8 cellular contexts compared by ENCODE assay signal in genomic region chr3:101813817-101814440, GRCh38. TPM values are rescaled to one million over a fixed set of nuclear protein-coding genes. Genes with fewer than 3 reads are reported as not detected.
DNase-seq lines count a peak whose midpoint lies in the region; ATAC-seq, FAIRE-seq and TF ChIP-seq lines count a peak whose summit lies in the region.

No MANE protein-coding gene starts in this region.

- FAIRE-seq in H54 (lab: Jason Lieb, UNC), result peak; percentile 27

- WGBS in mesendoderm (ENCODE audit: extremely low coverage, insufficient coverage, low lambda C conversion rate), result no CpG with 5 or more reads among the region's 7 CpGs

- H3K79me1 ChIP-seq in mesendoderm (ENCODE audit: low read length), result no peaks in the 10 kb centered on the region

- no peak overlapping the region for H3K4me3 ChIP-seq in ascending aorta
- no peak overlapping the region for H3K4me3 ChIP-seq in mesendoderm (ENCODE audit: low read length)

- H2BK120ac ChIP-seq in mesendoderm (ENCODE audit: low read depth, low read length), result no peak overlapping the region

- peaks cover 10 to 15% of the 10 kb centered on the region in 2 donors for H3K36me3 ChIP-seq in ascending aorta
- H3K36me3 ChIP-seq in mesendoderm (ENCODE audit: control insufficient read depth, insufficient read depth, low read length), result no peaks in the 10 kb centered on the region

- intact Hi-C loops in ascending aorta (cut with DNase I) (loop anchor here (1.0 to 5.0 kb wide), 2 partner anchors 33 to 411 kb away; partner anchors contain the start of gene NFKBIZ), left colon (cut with DNase I, micrococcal nuclease) (loop anchor here in 1 of 2 donors (5.0 to 10.0 kb wide), 2 partner anchors 38 to 271 kb away; no protein-coding TSS in a partner anchor)

- H3K23ac ChIP-seq in mesendoderm (ENCODE audit: low read length), result no peak overlapping the region

- H3K56ac ChIP-seq in mesendoderm (ENCODE audit: low read length), result no peak overlapping the region

- no peak overlapping the region for H2BK15ac ChIP-seq in mesendoderm (replicated peaks; ENCODE audit: low read depth)

- H3K27ac ChIP-seq in ascending aorta (no peak overlapping the region), mesendoderm (ENCODE audit: low read depth, low read length) (no peak overlapping the region)

- no peak overlapping the region for H3K9ac ChIP-seq in mesendoderm (ENCODE audit: low read length)

- H3K18ac ChIP-seq in mesendoderm (ENCODE audit: low read length), result no peak overlapping the region

- H3K79me2 ChIP-seq in mesendoderm (ENCODE audit: control insufficient read depth, insufficient read depth, low read length), result no peaks in the 10 kb centered on the region

- H2AK5ac ChIP-seq in mesendoderm (ENCODE audit: low read length), result no peak overlapping the region

- no peak overlapping the region for H3K4me2 ChIP-seq in mesendoderm (ENCODE audit: low read length)

- peak; percentile 50 for TF ChIP-seq CTCF in AG09319 (IDR thresholded peaks at IDR 0.05; ENCODE audit: low read depth, low read length)
- TF ChIP-seq CTCF in ascending aorta (IDR thresholded peaks at IDR 0.05), result peak; percentile 52 to 63 (median 56)

- peak; percentile 58 for ATAC-seq in left colon
- ATAC-seq in HG03439 (IDR thresholded peaks at IDR 0.05; ENCODE audit: unreplicated experiment), result no peak
- no peak for ATAC-seq in GM18868 (IDR thresholded peaks at IDR 0.05; ENCODE audit: unreplicated experiment)

- no peak overlapping the region for H3K4ac ChIP-seq in mesendoderm (ENCODE audit: low read depth, low read length)

- H3K27me3 ChIP-seq in ascending aorta (no peaks in the 10 kb centered on the region), mesendoderm (ENCODE audit: insufficient read depth, low read length, poor library complexity) (no peaks in the 10 kb centered on the region)

- H2BK5ac ChIP-seq in mesendoderm (ENCODE audit: low read length), result no peak overlapping the region

- peaks cover 0 to 13% of the 10 kb centered on the region in 2 donors for H3K4me1 ChIP-seq in ascending aorta
- H3K4me1 ChIP-seq in mesendoderm (ENCODE audit: control insufficient read depth, low read depth, low read length), result no peaks in the 10 kb centered on the region

- H4K8ac ChIP-seq in mesendoderm (ENCODE audit: low read depth, low read length), result no peak overlapping the region

- no peak for TF ChIP-seq POLR2A in H54 (IDR thresholded peaks at IDR 0.05; ENCODE audit: low read depth, low read length)

- no peaks in the 10 kb centered on the region for H3K9me3 ChIP-seq in ascending aorta

- H4K5ac ChIP-seq in mesendoderm (ENCODE audit: low read length), result no peak overlapping the region

- no peak for DNase-seq in AG09319 (ENCODE audit: extremely low read depth, low read depth)
- no peak for DNase-seq in H54 (ENCODE audit: insufficient read length, low spot score)
- no peak for DNase-seq in ascending aorta (ENCODE audit: low spot score in 2 of 2)
- DNase-seq in left colon, result no peak
- DNase-seq in activated naive CD4-positive, alpha-beta T cell (lab: John Stamatoyannopoulos, UW), result no peak
- DNase-seq in mesendoderm, result no peak

RNA-seq across cellular contexts. Expression of gene NXPE3, which starts 34.9 kb away (rescaled TPM):
- total RNA-seq in ascending aorta, result 25.8 TPM
- 1 to 10 TPM; 2.7 to 5.4 TPM for total RNA-seq in left colon
- polyA plus RNA-seq in mesendoderm (2013, experiment 1 of 2), result 11.3 TPM
- polyA plus RNA-seq in mesendoderm (2013, experiment 2 of 2), result 10.8 TPM

RNA-seq across cellular contexts. Expression of gene NFKBIZ, which starts 35.4 kb away (rescaled TPM):
- total RNA-seq in ascending aorta (349 TPM), left colon (100 to 1,000 TPM in 1 of 2 donors, 10 to 100 TPM in 1; 86.5 to 170 TPM)
- polyA plus RNA-seq in mesendoderm (2013, experiment 1 of 2), result 4.8 TPM
- 5.4 TPM for polyA plus RNA-seq in mesendoderm (2013, experiment 2 of 2)
